ENCODE assay signal across 8 cellular contexts in the genomic region with DNA sequence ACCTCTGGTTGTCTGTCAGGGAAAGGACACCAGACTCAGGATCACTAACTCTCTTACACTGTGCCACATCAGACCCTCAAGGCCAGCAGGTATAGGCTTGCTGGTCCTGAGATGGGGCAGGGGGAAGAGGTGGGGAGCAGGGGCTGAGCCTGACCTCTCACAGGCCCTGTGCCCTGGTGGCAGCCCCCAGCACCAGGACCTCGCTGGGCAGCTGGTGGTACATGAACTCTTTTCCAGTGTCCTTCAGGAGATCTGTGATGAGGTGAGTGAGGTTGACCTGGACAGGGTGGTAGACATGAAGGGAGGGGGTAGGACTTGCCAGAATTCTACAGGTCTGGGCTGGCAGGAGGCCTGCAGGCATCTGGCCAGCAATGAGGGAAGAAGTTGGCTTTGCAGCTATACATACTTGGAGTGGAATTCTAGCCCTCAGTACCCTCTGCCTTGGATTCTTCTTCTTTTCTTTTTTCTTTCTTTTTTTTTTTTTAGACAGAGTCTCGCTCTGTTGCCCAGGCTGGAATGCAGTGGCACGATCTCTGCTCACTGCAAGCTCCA. TPM values are rescaled to one million over a fixed set of nuclear protein-coding genes. Genes with fewer than 3 reads are reported as not detected.
A peak's percentile ranks its signal among the peaks of the same experiment; 100 is the strongest.
DNase-seq lines count a peak whose midpoint lies in the region; ATAC-seq and TF ChIP-seq lines count a peak whose summit lies in the region.

No MANE protein-coding gene starts in this region.

- H2AFZ ChIP-seq in neural progenitor cell (replicated peaks), result no peak overlapping the region

- H3K4me2 ChIP-seq in BLaER1 treated with 17β-estradiol and CSF1 and Interleukin-3, amounts not matched to agents 10 nM and 100 nM, result peak overlapping the region; percentile 94 to 100 (median 98)
- peak overlapping the region; percentile 89 for H3K4me2 ChIP-seq in neural progenitor cell

- H3K36me3 ChIP-seq in BLaER1 treated with 17β-estradiol and CSF1 and Interleukin-3, amounts not matched to agents 10 nM and 100 nM, result peaks cover 20 to 35% (median 24%) of the 10 kb centered on the region in 11 experiments
- H3K36me3 ChIP-seq in MG63 (peaks cover 3% of the 10 kb centered on the region; the same call in 1 of the 2 replicates), colonic mucosa (no peaks in the 10 kb centered on the region), neural progenitor cell (no peaks in the 10 kb centered on the region)

- peaks cover 27% of the 10 kb centered on the region for H3F3A ChIP-seq in neural progenitor cell (ENCODE audit: low read depth)

- H3K4me1 Mint-ChIP-seq in neural progenitor cell, result peaks cover 33% of the 10 kb centered on the region

- H3K27me3 Mint-ChIP-seq in neural progenitor cell (ENCODE audit: insufficient read depth, low read depth), result peaks cover 6% of the 10 kb centered on the region

- DNase-seq in MG63, result no peak
- peak; percentile 20 for DNase-seq in colonic mucosa
- DNase-seq in neural progenitor cell (ENCODE audit: low spot score), result no peak
- DNase-seq in amygdala (lab: John Stamatoyannopoulos, UW), result no peak
- no peak for DNase-seq in DMS153 (lab: John Stamatoyannopoulos, UW)
- DNase-seq in C1 segment of cervical spinal cord (lab: John Stamatoyannopoulos, UW), result no peak

- TF ChIP-seq CTCF in colonic mucosa (IDR thresholded peaks at IDR 0.05), result no peak
- no peak for TF ChIP-seq CTCF in neural progenitor cell (IDR thresholded peaks at IDR 0.05)

- peak overlapping the region in 10 of 11 experiments; percentile 65 to 95 (median 88); a peak in 20 of 22 replicates for H3K27ac ChIP-seq in BLaER1 treated with 17β-estradiol and CSF1 and Interleukin-3, amounts not matched to agents 10 nM and 100 nM
- H3K27ac ChIP-seq in colonic mucosa, result peak overlapping the region; percentile 83
- no peak overlapping the region for H3K27ac ChIP-seq in neural progenitor cell

- no peaks in the 10 kb centered on the region for H3K9me3 ChIP-seq in BLaER1 treated with 17β-estradiol and CSF1 and Interleukin-3, amounts not matched to agents 10 nM and 100 nM (replicated peaks in 1 of 11)
- no peaks in the 10 kb centered on the region for H3K9me3 ChIP-seq in MG63
- H3K9me3 ChIP-seq in colonic mucosa, result no peaks in the 10 kb centered on the region
- no peaks in the 10 kb centered on the region for H3K9me3 ChIP-seq in neural progenitor cell (ENCODE audit: low read depth)

- no peaks in the 10 kb centered on the region for H3K79me2 ChIP-seq in neural progenitor cell (ENCODE audit: low read depth)

- no peak overlapping the region for H3K27ac Mint-ChIP-seq in neural progenitor cell

- H3K4me3 Mint-ChIP-seq in neural progenitor cell, result peak overlapping the region; percentile 91

- no peaks in the 10 kb centered on the region for H3K9me3 Mint-ChIP-seq in neural progenitor cell

- H4K20me1 ChIP-seq in BLaER1 treated with 17β-estradiol and CSF1 and Interleukin-3, amounts not matched to agents 10 nM and 100 nM, result peaks cover 8 to 48% (median 30%) of the 10 kb centered on the region in 11 experiments; a peak in 20 of 22 replicates
- no peaks in the 10 kb centered on the region for H4K20me1 ChIP-seq in neural progenitor cell (ENCODE audit: low read depth)

- peak overlapping the region; percentile 75 to 91 (median 83) for H3K9ac ChIP-seq in BLaER1 treated with 17β-estradiol and CSF1 and Interleukin-3, amounts not matched to agents 10 nM and 100 nM
- H3K9ac ChIP-seq in colonic mucosa (ENCODE audit: low read depth in 2 of 2, low read length in 2 of 2) (peak overlapping the region; percentile 97 to 99), neural progenitor cell (no peak overlapping the region)

- ATAC-seq in HG02623 (IDR thresholded peaks at IDR 0.05; ENCODE audit: unreplicated experiment), result no peak

- intact Hi-C loops in colonic mucosa (cut with DNase I), result no loop called here

- H3K27me3 ChIP-seq in BLaER1 treated with 17β-estradiol and CSF1 and Interleukin-3, amounts not matched to agents 10 nM and 100 nM, result no peaks in the 10 kb centered on the region
- H3K27me3 ChIP-seq in MG63 (no peaks in the 10 kb centered on the region), colonic mucosa (no peaks in the 10 kb centered on the region), neural progenitor cell (peaks cover 18% of the 10 kb centered on the region)

- peak overlapping the region; percentile 62 to 79 (median 72) for H3K4me3 ChIP-seq in BLaER1 treated with 17β-estradiol and CSF1 and Interleukin-3, amounts not matched to agents 10 nM and 100 nM
- H3K4me3 ChIP-seq in MG63, result peak overlapping the region; percentile 90
- peak overlapping the region; percentile 60 for H3K4me3 ChIP-seq in colonic mucosa
- H3K4me3 ChIP-seq in neural progenitor cell, result no peak overlapping the region

- peaks cover 77 to 93% (median 87%) of the 10 kb centered on the region in 10 experiments for H3K4me1 ChIP-seq in BLaER1 treated with 17β-estradiol and CSF1 and Interleukin-3, amounts not matched to agents 10 nM and 100 nM
- H3K4me1 ChIP-seq in colonic mucosa (peaks cover 21% of the 10 kb centered on the region), neural progenitor cell (peaks cover 16% of the 10 kb centered on the region)

- H3K36me3 Mint-ChIP-seq in neural progenitor cell, result no peaks in the 10 kb centered on the region

RNA-seq across cellular contexts. Expression of gene NUDT22, which starts 1.4 kb away (rescaled TPM):
- 21.5 and 34.2 TPM in 2 replicates for total RNA-seq in MG63 (2014; rRNA removed; shearing (Covaris generic); ENCODE audit: low replicate concordance)
- 100 to 1,000 TPM; 110 to 168 TPM for total RNA-seq in colonic mucosa
- 23.5 and 28.8 TPM in 2 replicates for total RNA-seq in neural progenitor cell (ENCODE audit: low replicate concordance)

RNA-seq across cellular contexts. Expression of gene TRPT1, which starts 1.5 kb away (rescaled TPM):
- 24.6 and 26.3 TPM in 2 replicates for total RNA-seq in MG63 (2014; rRNA removed; shearing (Covaris generic); ENCODE audit: low replicate concordance)
- total RNA-seq in colonic mucosa (10 to 100 TPM; 52.3 to 63.6 TPM), neural progenitor cell (ENCODE audit: low replicate concordance) (17.5 and 63.4 TPM in 2 replicates)

RNA-seq across cellular contexts. Expression of gene DNAJC4, which starts 2.9 kb away (rescaled TPM):
- 1.6 and 3.5 TPM in 2 replicates for total RNA-seq in MG63 (2014; rRNA removed; shearing (Covaris generic); ENCODE audit: low replicate concordance)
- 10 to 100 TPM; 39.9 to 50.3 TPM for total RNA-seq in colonic mucosa
- 3.9 and 18.1 TPM in 2 replicates for total RNA-seq in neural progenitor cell (ENCODE audit: low replicate concordance)

RNA-seq across cellular contexts. Expression of gene VEGFB, which starts 6.9 kb away (rescaled TPM):
- total RNA-seq in MG63 (2014; rRNA removed; shearing (Covaris generic); ENCODE audit: low replicate concordance), result 9.3 and 19.0 TPM in 2 replicates
- 10 to 100 TPM; 25.9 to 59.5 TPM for total RNA-seq in colonic mucosa
- total RNA-seq in neural progenitor cell (ENCODE audit: low replicate concordance), result 2.3 and 6.8 TPM in 2 replicates

RNA-seq across cellular contexts. Expression of gene FKBP2, which starts 13.4 kb away (rescaled TPM):
- total RNA-seq in MG63 (2014; rRNA removed; shearing (Covaris generic); ENCODE audit: low replicate concordance), result 22.8 and 50.8 TPM in 2 replicates
- 100 to 1,000 TPM in 1 of 2 donors, 10 to 100 TPM in 1; 71.7 to 104 TPM for total RNA-seq in colonic mucosa
- total RNA-seq in neural progenitor cell (ENCODE audit: low replicate concordance), result 5.3 and 25.1 TPM in 2 replicates
